ENCODE assay signal across 17 cellular contexts in the genomic region with DNA sequence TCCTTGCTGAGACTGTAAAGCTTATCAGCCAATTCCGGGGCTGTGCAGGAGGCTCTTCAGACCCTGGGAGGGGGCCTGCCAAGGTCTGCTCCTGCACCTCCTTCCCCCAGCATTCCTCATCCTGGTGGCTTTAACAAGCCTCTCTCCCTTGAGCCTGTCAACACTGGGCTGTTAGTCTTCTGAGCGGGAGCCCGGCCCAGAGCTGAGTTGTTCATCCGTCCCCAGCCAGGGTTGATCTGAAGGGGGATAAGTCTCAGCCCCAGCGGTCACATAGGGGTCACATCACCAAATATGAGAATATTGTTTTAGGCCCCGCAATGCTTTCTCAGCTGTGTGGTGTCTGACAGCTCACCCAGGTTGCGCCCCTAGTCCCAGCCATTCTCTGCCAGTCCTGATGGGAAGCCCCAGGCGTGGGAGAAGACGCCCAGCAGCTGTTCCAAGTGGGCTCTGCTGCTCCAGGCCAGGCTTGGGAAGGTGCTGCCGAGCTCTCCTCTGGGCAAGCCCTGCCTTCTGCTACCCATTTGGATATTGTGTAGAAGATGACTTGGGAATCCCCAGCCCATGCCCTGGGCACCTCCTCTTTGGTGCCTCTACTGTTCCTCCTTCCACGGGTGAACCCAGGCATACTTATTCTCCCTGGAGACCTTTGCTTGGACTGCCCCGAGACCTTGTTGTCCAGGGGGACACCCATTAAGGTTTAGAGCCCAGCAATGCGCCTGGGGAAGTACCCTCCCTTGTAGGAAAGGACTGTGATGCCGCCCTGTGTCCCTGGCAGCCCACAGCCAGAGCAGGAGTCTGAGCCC. TPM values are rescaled to one million over a fixed set of nuclear protein-coding genes. Genes with fewer than 3 reads are reported as not detected.
A peak's percentile ranks its signal among the peaks of the same experiment; 100 is the strongest.
DNase-seq lines count a peak whose midpoint lies in the region; ATAC-seq and TF ChIP-seq lines count a peak whose summit lies in the region.
"Had no signal": no experiment of that assay in that cellular context is flagged by ENCODE, and none has a peak within 500 bp of the region (broad histone marks: within the 10 kb centered on the region; RNA-seq: fewer than 3 reads in every experiment).

No MANE protein-coding gene starts in this region.

- H3K36me3 ChIP-seq in heart left ventricle = peaks cover 0 to 35% (median 15%) of the 10 kb centered on the region in 9 donors
- peaks cover 0 to 10% of the 10 kb centered on the region in 2 donors for H3K36me3 ChIP-seq in vagina

- H3K27ac ChIP-seq in heart left ventricle (peak overlapping the region; percentile 51 to 91 (median 81)), vagina (peak overlapping the region; percentile 54)
- H3K27ac ChIP-seq: A549, HL-60 had no signal

- no peaks in the 10 kb centered on the region for H3K27me3 Mint-ChIP-seq in activated CD4-positive, alpha-beta memory T cell treated with anti-CD3 and anti-CD28 coated beads for 36 hours
- H3K27me3 Mint-ChIP-seq in activated CD4-positive, alpha-beta memory T cell treated with anti-CD3 and anti-CD28 coated beads, Interleukin-2, amount 10 ng/mL, durations not matched to agents 7 days and 5 days = no peaks in the 10 kb centered on the region
- H3K27me3 Mint-ChIP-seq: activated B cell treated with CpG ODN at 0.5 μM for 24 hours; dendritic cell treated with granulocyte-macrophage colony-stimulating factor and Interleukin-4, amounts not matched to agents 40 ng/mL and 50 ng/mL, for 4 days had no signal

- H3K4me1 ChIP-seq in heart left ventricle (peaks cover 0 to 71% (median 45%) of the 10 kb centered on the region in 12 donors), vagina (peaks cover 47% of the 10 kb centered on the region)
- H3K4me1 ChIP-seq: A549 had no signal

- H3K4me1 Mint-ChIP-seq in activated CD4-positive, alpha-beta memory T cell treated with anti-CD3 and anti-CD28 coated beads for 36 hours (ENCODE audit: low read depth) = peaks cover 9% of the 10 kb centered on the region
- H3K4me1 Mint-ChIP-seq in activated CD4-positive, alpha-beta memory T cell treated with anti-CD3 and anti-CD28 coated beads, Interleukin-2, amount 10 ng/mL, durations not matched to agents 7 days and 5 days = peaks cover 8% of the 10 kb centered on the region

- CTCF ChIA-PET in activated CD4-positive, alpha-beta memory T cell treated with anti-CD3 and anti-CD28 coated beads for 36 hours (lab: Charles Lee) = no interaction called here
- CTCF ChIA-PET in activated CD4-positive, alpha-beta memory T cell treated with anti-CD3 and anti-CD28 coated beads, Interleukin-2, amount 10 ng/mL, durations not matched to agents 7 days and 5 days (lab: Charles Lee) = interaction anchor here (1.7 kb wide), 1 partner anchor 9 kb away, joined by 5 read pairs; no protein-coding TSS in a partner anchor

- intact Hi-C loops in activated CD4-positive, alpha-beta memory T cell treated with anti-CD3 and anti-CD28 coated beads for 36 hours (cut with micrococcal nuclease) = no loop called here
- intact Hi-C loops in heart left ventricle (cut with DNase I) (no loop called here), posterior vena cava (cut with DNase I) (no loop called here), vagina (cut with DNase I) (no loop called here)

- H3K4me3 Mint-ChIP-seq in activated CD4-positive, alpha-beta memory T cell treated with anti-CD3 and anti-CD28 coated beads for 36 hours = no peak overlapping the region
- no peak overlapping the region for H3K4me3 Mint-ChIP-seq in activated CD4-positive, alpha-beta memory T cell treated with anti-CD3 and anti-CD28 coated beads, Interleukin-2, amount 10 ng/mL, durations not matched to agents 7 days and 5 days
- H3K4me3 Mint-ChIP-seq: activated B cell treated with CpG ODN at 0.5 μM for 24 hours; dendritic cell treated with granulocyte-macrophage colony-stimulating factor and Interleukin-4, amounts not matched to agents 40 ng/mL and 50 ng/mL, for 4 days had no signal

- no peaks in the 10 kb centered on the region for H3K9me3 ChIP-seq in heart left ventricle
- H3K9me3 ChIP-seq in vagina = no peaks in the 10 kb centered on the region
- H3K9me3 ChIP-seq: A549 had no signal

- no peaks in the 10 kb centered on the region for H3K9me3 Mint-ChIP-seq in activated CD4-positive, alpha-beta memory T cell treated with anti-CD3 and anti-CD28 coated beads for 36 hours
- no peaks in the 10 kb centered on the region for H3K9me3 Mint-ChIP-seq in activated CD4-positive, alpha-beta memory T cell treated with anti-CD3 and anti-CD28 coated beads, Interleukin-2, amount 10 ng/mL, durations not matched to agents 7 days and 5 days
- H3K9me3 Mint-ChIP-seq: activated B cell treated with CpG ODN at 0.5 μM for 24 hours; dendritic cell treated with granulocyte-macrophage colony-stimulating factor and Interleukin-4, amounts not matched to agents 40 ng/mL and 50 ng/mL, for 4 days had no signal

- no peak for TF ChIP-seq POLR2A in heart left ventricle (IDR thresholded peaks at IDR 0.05)
- TF ChIP-seq POLR2A in vagina (IDR thresholded peaks at IDR 0.05) = no peak

- H3K36me3 Mint-ChIP-seq in activated CD4-positive, alpha-beta memory T cell treated with anti-CD3 and anti-CD28 coated beads for 36 hours = peaks cover 1% of the 10 kb centered on the region
- H3K36me3 Mint-ChIP-seq in activated CD4-positive, alpha-beta memory T cell treated with anti-CD3 and anti-CD28 coated beads, Interleukin-2, amount 10 ng/mL, durations not matched to agents 7 days and 5 days (ENCODE audit: low read depth) = peaks cover 13% of the 10 kb centered on the region

- peak overlapping the region in 1 of 12 donors; percentile 7 for H3K4me3 ChIP-seq in heart left ventricle
- no peak overlapping the region for H3K4me3 ChIP-seq in vagina
- H3K4me3 ChIP-seq: A549 had no signal

- POLR2A ChIA-PET in activated CD4-positive, alpha-beta memory T cell treated with anti-CD3 and anti-CD28 coated beads for 36 hours (lab: Charles Lee) = no interaction called here
- POLR2A ChIA-PET in activated CD4-positive, alpha-beta memory T cell treated with anti-CD3 and anti-CD28 coated beads, Interleukin-2, amount 10 ng/mL, durations not matched to agents 7 days and 5 days (lab: Charles Lee) = no interaction called here

- TF ChIP-seq CTCF in heart left ventricle (IDR thresholded peaks at IDR 0.05) (no peak), vagina (IDR thresholded peaks at IDR 0.05) (no peak)

- no peak for DNase-seq in activated CD4-positive, alpha-beta memory T cell treated with anti-CD3 and anti-CD28 coated beads for 36 hours
- no peak for DNase-seq in activated CD4-positive, alpha-beta memory T cell treated with anti-CD3 and anti-CD28 coated beads, Interleukin-2, amount 10 ng/mL, durations not matched to agents 7 days and 5 days
- DNase-seq in heart left ventricle (peak in 2 of 5 donors; percentile 49 to 76), posterior vena cava (ENCODE audit: low spot score) (peak; percentile 81), vagina (ENCODE audit: extremely low spot score in 2 of 2) (no peak)
- DNase-seq: activated B cell treated with CpG ODN at 0.5 μM for 24 hours; activated naive CD4-positive, alpha-beta T cell; DND-41; glutamatergic neuron; NCI-H345; SHP77 treated with DMSO at 0.1 percent for 48 hours had no signal

- H3K27ac Mint-ChIP-seq in activated CD4-positive, alpha-beta memory T cell treated with anti-CD3 and anti-CD28 coated beads for 36 hours = peak overlapping the region; percentile 15
- no peak overlapping the region for H3K27ac Mint-ChIP-seq in activated CD4-positive, alpha-beta memory T cell treated with anti-CD3 and anti-CD28 coated beads, Interleukin-2, amount 10 ng/mL, durations not matched to agents 7 days and 5 days
- H3K27ac Mint-ChIP-seq: activated B cell treated with CpG ODN at 0.5 μM for 24 hours; dendritic cell treated with granulocyte-macrophage colony-stimulating factor and Interleukin-4, amounts not matched to agents 40 ng/mL and 50 ng/mL, for 4 days had no signal

- ATAC-seq in heart left ventricle = peak in 3 of 4 donors; percentile 57 to 72 (median 62)
- ATAC-seq in activated CD4-positive, CD25-positive, alpha-beta regulatory T cell treated with anti-CD3 and anti-CD28 coated beads, Interleukin-2, amount 50 U/mL, for 24 hours = no peak
- no peak for ATAC-seq in GM19035 (IDR thresholded peaks at IDR 0.05; ENCODE audit: unreplicated experiment)
- no peak for ATAC-seq in GM21737 (IDR thresholded peaks at IDR 0.05; ENCODE audit: unreplicated experiment)
- ATAC-seq: A549 had no signal

- H3K27me3 ChIP-seq in heart left ventricle (no peaks in the 10 kb centered on the region), vagina (no peaks in the 10 kb centered on the region)

- WGBS in heart left ventricle, 4 donors = 56 to 58% (median 57%) methylated on average over 12 to 14 of the region's 14 CpGs

RNA-seq across cellular contexts. Expression of a gene that starts 23.5 kb away (rescaled TPM):
- total RNA-seq in activated CD4-positive, alpha-beta memory T cell treated with anti-CD3 and anti-CD28 coated beads for 36 hours = 10 to 100 TPM; 46.8 to 50.3 TPM
- 10 to 100 TPM; 53.0 to 56.0 TPM for total RNA-seq in activated CD4-positive, alpha-beta memory T cell treated with anti-CD3 and anti-CD28 coated beads, Interleukin-2, amount 10 ng/mL, durations not matched to agents 7 days and 5 days
- total RNA-seq in heart left ventricle (100 to 1,000 TPM in 6 of 9 donors, 10 to 100 TPM in 3; 91.5 to 225 (median 107) TPM), posterior vena cava (100 to 1,000 TPM; 122 to 125 TPM), vagina (126 TPM)
- polyA plus RNA-seq in heart left ventricle = 10 to 100 TPM; 38.9 to 94.6 TPM

Comparison
In these comparisons a context has a peak if more than half of its experiments do, and no peak if none do; other contexts are left out.
1. ATAC-seq: peak in heart left ventricle (3 of 4); none in activated CD4-positive, CD25-positive, alpha-beta regulatory T cell treated with anti-CD3 and anti-CD28 coated beads, Interleukin-2, amount 50 U/mL, for 24 hours (0 of 2), GM19035 (single experiment) and GM21737 (single experiment).